ENCODE assay signal across 34 cellular contexts in genomic region chr2:136420346-136420745, GRCh38.
"Had no signal": no experiment of that assay in that cellular context is flagged by ENCODE, and none has a peak within 500 bp of the region (broad histone marks: within the 10 kb centered on the region; RNA-seq: fewer than 3 reads in every experiment).

No MANE protein-coding gene starts in this region.

- H3K36me3 ChIP-seq: MG63 had no signal

- H3K4me3 ChIP-seq: MG63 had no signal

- H3K27ac ChIP-seq: KMS-11 had no signal

- DNase-seq: Karpas-422, Kasumi-1, MG63, MM.1S, MV-4-11, NCI-H1048, NCI-H1092, NCI-H1092 treated with DMSO at 0.1 percent for 48 hours, NCI-H1105, NCI-H1105 treated with DMSO at 0.1 percent for 48 hours, NCI-H1417, NCI-H1417 treated with DMSO at 0.1 percent for 48 hours, NCI-H1436, NCI-H1436 treated with DMSO at 0.1 percent for 48 hours, NCI-H146, NCI-H1694, NCI-H1694 treated with DMSO at 0.1 percent for 48 hours, NCI-H187, NCI-H187 treated with DMSO at 0.1 percent for 48 hours, NCI-H1930, NCI-H2029, NCI-H2029 treated with DMSO at 0.1 percent for 48 hours, NCI-H2081, NCI-H2081 treated with DMSO at 0.1 percent for 48 hours, NCI-H2107, NCI-H2171, NCI-H2171 treated with DMSO at 0.1 percent for 48 hours, NCI-H2227 treated with DMSO at 0.1 percent for 48 hours, NCI-H226, NCI-H345, NCI-H446, NCI-H446 treated with DMSO at 0.1 percent for 48 hours, NCI-H510A had no signal

- H3K9me3 ChIP-seq: MG63 had no signal
